Comparison of ENCODE assay signal across 16 cellular contexts in the genomic region with DNA sequence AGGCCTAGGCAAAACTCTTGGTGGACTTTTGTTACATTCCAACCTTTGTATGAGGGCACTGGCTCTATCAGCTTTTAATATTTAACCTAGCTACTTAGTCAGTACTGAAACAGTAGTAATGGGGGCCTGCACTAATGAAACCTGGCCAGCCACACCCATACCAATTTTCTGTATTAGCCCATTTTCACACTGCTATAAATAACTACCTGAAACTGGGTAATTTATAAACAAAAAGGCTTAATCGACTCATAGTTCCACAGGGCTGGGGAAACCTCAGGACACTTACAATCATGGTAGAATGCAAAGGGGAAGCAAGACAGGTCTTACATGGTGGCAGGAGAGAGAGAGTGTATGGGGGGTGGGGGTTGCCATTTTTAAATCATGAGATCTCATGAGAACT.
A peak's percentile ranks its signal among the peaks of the same experiment; 100 is the strongest.
DNase-seq lines count a peak whose midpoint lies in the region; ATAC-seq, FAIRE-seq and TF ChIP-seq lines count a peak whose summit lies in the region.
"Had no signal": no experiment of that assay in that cellular context is flagged by ENCODE, and none has a peak within 500 bp of the region (broad histone marks: within the 10 kb centered on the region; RNA-seq: fewer than 3 reads in every experiment).

No MANE protein-coding gene starts in this region.

- DNase-seq in GM19239 (ENCODE audit: insufficient read length, low spot score) (no peak), renal cortical epithelial cell (ENCODE audit: low read depth) (peak; percentile 29), kidney (no peak), NCI-H2227 (lab: John Stamatoyannopoulos, UW; ENCODE audit: unreplicated experiment) (no peak), C1 segment of cervical spinal cord (lab: John Stamatoyannopoulos, UW) (no peak)
- DNase-seq: activated T-cell treated with anti-CD3 and anti-CD28 coated beads for 4 hours, colonic mucosa, foreskin fibroblast, kidney glomerular epithelial cell, nephron progenitor cell, psoas muscle, RPMI8226, thyroid gland had no signal

- intact Hi-C loops in kidney (cut with DNase I), result no loop called here

- no peak for TF ChIP-seq CTCF in kidney (IDR thresholded peaks at IDR 0.05; ENCODE audit: borderline replicate concordance, extremely low read depth, insufficient read depth)

- H3K4me3 ChIP-seq in kidney (ENCODE audit: low read length in 2 of 2), result no peak overlapping the region
- H3K4me3 ChIP-seq: colonic mucosa, psoas muscle, thyroid gland had no signal

- FAIRE-seq in GM19239 (lab: Jason Lieb, UNC) (peak; percentile 31), kidney (lab: Jason Lieb, UNC) (no peak)
- FAIRE-seq: endothelial cell of umbilical vein had no signal

- H3K36me3 ChIP-seq in kidney (ENCODE audit: control insufficient read depth in 1 of 2, insufficient read depth in 2 of 2, low read length in 2 of 2), result no peaks in the 10 kb centered on the region
- H3K36me3 ChIP-seq: colonic mucosa, thyroid gland had no signal

- H3K9me3 ChIP-seq in kidney (ENCODE audit: control insufficient read depth in 1 of 2, low read length in 2 of 2), result no peaks in the 10 kb centered on the region
- H3K9me3 ChIP-seq: colonic mucosa, psoas muscle, thyroid gland had no signal

- ATAC-seq in GM21786 (IDR thresholded peaks at IDR 0.05; ENCODE audit: unreplicated experiment) (peak; percentile 65), HG03139 (IDR thresholded peaks at IDR 0.05; ENCODE audit: unreplicated experiment) (peak; percentile 69)
- ATAC-seq: psoas muscle had no signal

- no peaks in the 10 kb centered on the region for H3K4me1 ChIP-seq in kidney (ENCODE audit: control insufficient read depth in 1 of 2, insufficient read depth in 1 of 2, low read depth in 1 of 2, low read length in 2 of 2)
- H3K4me1 ChIP-seq: colonic mucosa, psoas muscle, thyroid gland had no signal

- H3K27ac ChIP-seq in kidney (ENCODE audit: low read depth in 2 of 2, low read length in 2 of 2), result no peak overlapping the region
- H3K27ac ChIP-seq: colonic mucosa, psoas muscle, thyroid gland had no signal

- H3K9ac ChIP-seq in kidney (ENCODE audit: low read length in 2 of 2), result no peak overlapping the region
